ENCODE assay signal across 22 cellular contexts in the genomic region with DNA sequence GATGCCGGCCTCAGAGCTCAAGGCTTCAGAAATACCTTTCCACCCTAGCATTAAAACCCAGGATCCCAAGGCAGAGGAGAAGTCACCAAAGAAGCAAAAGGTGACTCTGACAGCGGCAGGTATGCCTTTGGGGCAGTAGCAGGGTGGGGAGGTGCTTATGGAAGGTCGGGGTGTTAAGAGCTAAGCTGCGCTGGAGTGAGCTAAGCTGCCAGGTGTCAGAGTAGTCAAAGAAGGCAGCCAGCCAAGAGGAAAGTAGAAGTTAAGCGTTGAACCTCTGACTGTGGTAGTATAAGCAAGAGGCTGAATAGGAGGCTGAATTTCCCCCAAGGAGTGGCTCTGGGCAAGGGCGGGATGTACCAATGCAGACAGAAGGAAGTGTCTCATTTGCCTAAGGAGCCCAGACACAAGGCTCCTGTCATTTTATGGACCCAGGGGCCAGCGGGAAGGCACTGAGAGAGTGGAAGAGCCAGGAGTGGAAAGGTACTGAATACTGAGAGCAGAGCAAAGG.
"Had no signal": no experiment of that assay in that cellular context is flagged by ENCODE, and none has a peak within 500 bp of the region (broad histone marks: within the 10 kb centered on the region; RNA-seq: fewer than 3 reads in every experiment).

No MANE protein-coding gene starts in this region.

- H3K4me3 ChIP-seq: coronary artery, left lung, smooth muscle cell, uterus had no signal

- ATAC-seq: activated T-cell treated with anti-CD3 and anti-CD28 coated beads, Interleukin-2, amount 50 U/mL, for 72 hours; left lung; naive thymus-derived CD8-positive, alpha-beta T cell; sciatic nerve; stimulated activated naive B cell treated with anti-CD40 and anti-IgM and Interleukin-4, amounts not matched to agents 10 μg/mL and 1 μg/mL and 100 μg/mL, for 72 hours had no signal

- H3K9me3 ChIP-seq: left lung, uterus had no signal

- H3K36me3 ChIP-seq: left lung, uterus had no signal

- H3K27ac ChIP-seq: coronary artery, epithelial cell of prostate, left lung, uterus had no signal

- H3K27me3 ChIP-seq: left lung, uterus had no signal

- H3K4me1 ChIP-seq: left lung, uterus had no signal

- DNase-seq: activated B cell treated with CpG ODN at 0.5 μM for 24 hours; activated CD4-positive, alpha-beta T cell treated with anti-CD3 and anti-CD28 coated beads for 4 hours; activated CD4-positive, alpha-beta T cell treated with anti-CD3 and anti-CD28 coated beads, Interleukin-2, amount 50 U/mL, for 48 hours; activated effector memory CD4-positive, alpha-beta T cell treated with Interleukin-2 at 50 U/mL for 16 hours; activated naive CD4-positive, alpha-beta T cell treated with anti-CD3 and anti-CD28 coated beads for 36 hours; activated naive CD8-positive, alpha-beta T cell treated with anti-CD3 and anti-CD28 coated beads, Interleukin-2, amount 10 ng/mL, durations not matched to agents 7 days and 5 days; activated T-cell treated with anti-CD3 and anti-CD28 coated beads, Interleukin-2, amount 50 U/mL, for 72 hours; amniotic stem cell; endodermal cell; foreskin fibroblast; kidney; left lung; naive thymus-derived CD8-positive, alpha-beta T cell; stimulated activated CD4-positive, alpha-beta T cell treated with anti-CD3 and anti-CD28 coated beads, Interleukin-15, amount 100 ng/mL, for 24 hours; stimulated activated naive B cell treated with anti-CD40 and anti-IgM and Interleukin-4, amounts not matched to agents 10 μg/mL and 1 μg/mL and 100 μg/mL, for 72 hours; T1000; trophoblast cell; uterus had no signal
